ENCODE assay signal across 1 cellular context in the genomic region with DNA sequence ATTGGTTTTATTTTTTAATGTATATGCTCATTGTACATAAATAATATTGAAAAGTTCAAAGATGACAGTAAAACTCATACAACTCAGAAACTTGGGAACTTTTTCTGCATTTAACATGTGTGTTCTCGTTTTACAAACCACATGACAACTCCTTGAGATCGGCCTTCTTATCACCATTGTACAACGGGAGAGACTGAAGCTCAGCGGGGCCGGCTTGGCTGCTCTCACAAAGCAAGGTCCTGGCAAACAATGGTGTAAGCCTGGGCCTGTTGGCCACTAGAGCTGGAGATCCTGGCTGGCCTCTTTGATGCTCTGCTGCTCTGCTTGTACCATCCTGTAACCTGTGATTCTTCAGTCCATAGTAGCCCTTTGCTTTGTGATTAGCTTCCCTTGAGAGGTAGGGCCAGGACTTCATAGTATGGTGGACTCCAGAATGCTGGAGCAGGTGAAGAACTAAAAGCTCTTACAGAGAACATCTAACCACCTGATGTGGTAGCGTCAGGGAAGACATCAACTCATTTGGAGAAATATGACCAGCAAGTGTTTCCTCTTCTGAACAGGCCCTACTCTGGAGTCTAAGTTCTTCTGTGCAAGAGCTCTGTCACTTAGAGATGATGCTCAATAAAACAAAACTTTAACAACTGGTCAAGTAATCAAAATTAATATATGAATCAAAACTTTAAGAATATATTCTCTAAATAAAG.
TF ChIP-seq lines count a peak whose summit lies in the region.

No MANE protein-coding gene starts in this region.

TF ChIP-seq in endothelial cell of umbilical vein, 7 proteins besides CTCF, POLR2A, EP300 and RAD21:
- peak; percentile 9 for TF ChIP-seq GATA2 (IDR thresholded peaks at IDR 0.05; ENCODE audit: insufficient read depth, insufficient read length, low read depth, low read length)
- no peak for TF ChIP-seq POLR2AphosphoS5 (IDR thresholded peaks at IDR 0.05; ENCODE audit: insufficient read depth, low read depth, low read length)
TF ChIP-seq in endothelial cell of umbilical vein: peak in this region for 1.
